In genomic region chr12:49689785-49690184, GRCh38 we compare ENCODE assay signal across 1 cellular context.
TF ChIP-seq lines count a peak whose summit lies in the region.

No MANE protein-coding gene starts in this region.

TF ChIP-seq in GM23338, 12 proteins besides CTCF, POLR2A, EP300 and RAD21 (continued from another document):
- TF ChIP-seq ZNF462 (CRISPR knock-in tag; IDR thresholded peaks at IDR 0.05) (no peak), JUNB (IDR thresholded peaks at IDR 0.05; ENCODE audit: unreplicated experiment) (no peak), POLR2AphosphoS5 (IDR thresholded peaks at IDR 0.05; ENCODE audit: low read depth) (no peak), STAT1 (IDR thresholded peaks at IDR 0.05; ENCODE audit: unreplicated experiment) (no peak), ZNF114 (CRISPR knock-in tag; IDR thresholded peaks at IDR 0.05) (no peak), EZH2phosphoT487 (IDR thresholded peaks at IDR 0.05; ENCODE audit: unreplicated experiment) (no peak)
